Comparison of ENCODE assay signal across 1 cellular context in the genomic region with DNA sequence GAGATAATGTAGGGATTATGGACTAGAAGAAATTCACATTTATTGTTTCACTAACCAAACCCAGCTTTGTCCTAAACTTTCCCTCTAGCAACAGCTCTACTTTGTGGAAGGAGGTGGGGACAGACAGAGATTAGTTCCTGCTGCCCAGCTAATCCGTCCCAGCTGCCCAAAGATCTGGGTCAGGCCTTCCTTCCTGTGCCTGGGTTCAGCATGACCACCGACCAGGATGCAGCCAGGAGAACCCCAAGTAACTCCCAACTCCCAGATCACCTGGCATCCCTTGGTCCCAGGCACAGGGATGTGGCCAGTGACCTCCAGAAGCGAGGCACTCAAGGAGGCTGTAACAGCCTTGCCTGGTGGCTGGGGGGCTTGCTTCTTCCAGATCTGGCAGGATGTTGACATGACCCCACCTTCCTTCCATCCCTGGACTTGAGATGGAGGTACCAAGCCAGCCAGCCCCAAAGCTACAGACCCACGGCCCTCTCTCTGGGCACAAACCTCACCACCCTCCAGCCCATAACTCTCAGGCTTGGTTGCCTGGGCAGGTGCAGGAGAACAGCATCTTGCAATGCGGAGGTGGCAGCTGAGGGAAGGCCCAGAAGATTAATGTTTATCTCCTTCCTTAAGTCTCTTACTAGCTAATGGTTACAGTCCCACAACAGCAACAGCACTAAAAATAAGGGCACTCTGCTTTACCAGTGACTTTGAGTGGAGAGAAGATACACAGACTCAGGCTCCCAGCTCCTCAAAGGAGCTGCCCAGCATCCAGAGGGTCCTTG.
TF ChIP-seq lines count a peak whose summit lies in the region.

No MANE protein-coding gene starts in this region.

TF ChIP-seq in SK-N-SH, 30 proteins besides CTCF, POLR2A, EP300 and RAD21:
- TF ChIP-seq POLR2AphosphoS5 (IDR thresholded peaks at IDR 0.05; ENCODE audit: low read depth, low read length): no peak
- no peak for TF ChIP-seq SIN3A (IDR thresholded peaks at IDR 0.05; ENCODE audit: borderline replicate concordance, low read depth, low read length)
- TF ChIP-seq MAX (IDR thresholded peaks at IDR 0.05; ENCODE audit: low read depth): no peak
- TF ChIP-seq MEF2A (IDR thresholded peaks at IDR 0.05; ENCODE audit: borderline replicate concordance, low read depth): no peak
- TF ChIP-seq, protein P1, sequence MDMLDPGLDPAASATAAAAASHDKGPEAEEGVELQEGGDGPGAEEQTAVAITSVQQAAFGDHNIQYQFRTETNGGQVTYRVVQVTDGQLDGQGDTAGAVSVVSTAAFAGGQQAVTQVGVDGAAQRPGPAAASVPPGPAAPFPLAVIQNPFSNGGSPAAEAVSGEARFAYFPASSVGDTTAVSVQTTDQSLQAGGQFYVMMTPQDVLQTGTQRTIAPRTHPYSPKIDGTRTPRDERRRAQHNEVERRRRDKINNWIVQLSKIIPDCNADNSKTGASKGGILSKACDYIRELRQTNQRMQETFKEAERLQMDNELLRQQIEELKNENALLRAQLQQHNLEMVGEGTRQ (IDR thresholded peaks at IDR 0.05; ENCODE audit: borderline replicate concordance, low read depth, low read length): no peak
- TF ChIP-seq, protein P2, sequence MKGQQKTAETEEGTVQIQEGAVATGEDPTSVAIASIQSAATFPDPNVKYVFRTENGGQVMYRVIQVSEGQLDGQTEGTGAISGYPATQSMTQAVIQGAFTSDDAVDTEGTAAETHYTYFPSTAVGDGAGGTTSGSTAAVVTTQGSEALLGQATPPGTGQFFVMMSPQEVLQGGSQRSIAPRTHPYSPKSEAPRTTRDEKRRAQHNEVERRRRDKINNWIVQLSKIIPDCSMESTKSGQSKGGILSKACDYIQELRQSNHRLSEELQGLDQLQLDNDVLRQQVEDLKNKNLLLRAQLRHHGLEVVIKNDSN (IDR thresholded peaks at IDR 0.05; ENCODE audit: borderline replicate concordance, low read depth): no peak
- TF ChIP-seq RXRA (IDR thresholded peaks at IDR 0.05; ENCODE audit: borderline replicate concordance, low read depth): no peak
TF ChIP-seq in SK-N-SH: peak in this region for 0.
